Comparison of ENCODE assay signal across 8 cellular contexts in the genomic region with DNA sequence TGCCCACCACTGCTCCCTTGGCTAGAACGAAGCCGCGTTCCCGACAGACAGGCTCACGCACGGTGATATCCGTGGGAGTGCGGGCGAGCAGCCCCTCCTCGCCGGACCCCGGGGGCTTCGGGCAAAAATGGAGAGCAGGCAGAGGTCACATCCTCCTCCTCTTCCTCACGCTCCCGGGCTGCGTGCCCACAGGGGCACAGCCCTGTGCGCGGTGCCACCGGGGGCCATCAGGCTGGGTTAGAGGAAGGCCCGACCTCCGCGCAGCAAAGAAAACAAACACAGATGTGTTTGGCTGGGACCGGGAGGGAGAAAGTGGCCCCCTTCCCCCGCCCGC. TPM values are rescaled to one million over a fixed set of nuclear protein-coding genes. Genes with fewer than 3 reads are reported as not detected.
DNase-seq lines count a peak whose midpoint lies in the region; ATAC-seq and TF ChIP-seq lines count a peak whose summit lies in the region.

No MANE protein-coding gene starts in this region.

- H3K79me2 ChIP-seq in OCI-LY1 (ENCODE audit: insufficient read depth, low read length) = no peaks in the 10 kb centered on the region

- H3K4me3 ChIP-seq in GM12864 (ENCODE audit: low read depth, low read length) (peak overlapping the region; percentile 61), OCI-LY1 (ENCODE audit: low read depth, low read length, poor library complexity, severe bottlenecking) (peak overlapping the region; percentile 46), esophagus squamous epithelium (peak overlapping the region; percentile 70 to 89 (median 80)), psoas muscle (peak overlapping the region; percentile 77)

- no peak overlapping the region for H3K27ac ChIP-seq in OCI-LY1 (ENCODE audit: low read depth, low read length, poor library complexity, severe bottlenecking)
- H3K27ac ChIP-seq in esophagus squamous epithelium = peak overlapping the region; percentile 75 to 94 (median 91)
- peak overlapping the region; percentile 50 for H3K27ac ChIP-seq in psoas muscle

- no peak for TF ChIP-seq CTCF in GM12864 (IDR thresholded peaks at IDR 0.05; ENCODE audit: low read depth, low read length, missing control alignments)
- no peak for TF ChIP-seq CTCF in OCI-LY1 (IDR thresholded peaks at IDR 0.05; ENCODE audit: low read length)
- no peak for TF ChIP-seq CTCF in esophagus squamous epithelium (IDR thresholded peaks at IDR 0.05)
- TF ChIP-seq CTCF in psoas muscle (IDR thresholded peaks at IDR 0.05) = no peak

- no peak for ATAC-seq in psoas muscle
- no peak for ATAC-seq in GM19467 (IDR thresholded peaks at IDR 0.05; ENCODE audit: unreplicated experiment)
- no peak for ATAC-seq in GM18505 (IDR thresholded peaks at IDR 0.05; ENCODE audit: unreplicated experiment)

- no peaks in the 10 kb centered on the region for H3F3A ChIP-seq in OCI-LY1 (ENCODE audit: insufficient read depth, low read length)

- H3K9ac ChIP-seq in OCI-LY1 (ENCODE audit: low read length) = no peak overlapping the region

- no peaks in the 10 kb centered on the region for H4K20me1 ChIP-seq in OCI-LY1 (ENCODE audit: insufficient read depth, low read length)

- no peaks in the 10 kb centered on the region for H3K4me1 ChIP-seq in OCI-LY1 (ENCODE audit: insufficient read depth, low read length, severe bottlenecking)
- H3K4me1 ChIP-seq in esophagus squamous epithelium = peaks cover 15 to 53% (median 22%) of the 10 kb centered on the region in 3 donors
- peaks cover 7% of the 10 kb centered on the region for H3K4me1 ChIP-seq in psoas muscle

- no peaks in the 10 kb centered on the region for H3K9me2 ChIP-seq in OCI-LY1 (ENCODE audit: low read depth, low read length)

- H3K27me3 ChIP-seq in OCI-LY1 (ENCODE audit: insufficient read depth, low read length) = 0 out of 2 replicates have a peak, but pooled peaks cover 2% of the 10 kb centered on the region
- H3K27me3 ChIP-seq in esophagus squamous epithelium = peaks cover 0 to 53% (median 0%) of the 10 kb centered on the region in 4 donors
- H3K27me3 ChIP-seq in psoas muscle (ENCODE audit: insufficient read depth in 3 of 3, low read length in 2 of 3) = peaks cover 0 to 46% (median 11%) of the 10 kb centered on the region in 3 donors

- no peaks in the 10 kb centered on the region for H3K9me3 ChIP-seq in OCI-LY1 (ENCODE audit: low read length)
- H3K9me3 ChIP-seq in esophagus squamous epithelium = no peaks in the 10 kb centered on the region
- no peaks in the 10 kb centered on the region for H3K9me3 ChIP-seq in psoas muscle

- peak overlapping the region; percentile 48 for H3K4me2 ChIP-seq in OCI-LY1 (ENCODE audit: low read length)

- TF ChIP-seq POLR2A in esophagus squamous epithelium (IDR thresholded peaks at IDR 0.05) (no peak), GM18505 (IDR thresholded peaks at IDR 0.05; ENCODE audit: borderline replicate concordance, extremely low read depth, insufficient read depth, insufficient read length) (no peak)

- intact Hi-C loops in esophagus squamous epithelium (cut with DNase I) = loop anchor here (10.0 kb wide), 1 partner anchor 224 kb away; no protein-coding TSS in a partner anchor
- intact Hi-C loops in psoas muscle (cut with DNase I) = no loop called here

- no peaks in the 10 kb centered on the region for H3K36me3 ChIP-seq in OCI-LY1 (ENCODE audit: insufficient read depth, low read length)
- no peaks in the 10 kb centered on the region for H3K36me3 ChIP-seq in esophagus squamous epithelium
- H3K36me3 ChIP-seq in psoas muscle (ENCODE audit: insufficient read depth in 1 of 2, low read depth in 1 of 2) = no peaks in the 10 kb centered on the region

- DNase-seq in GM12864 (ENCODE audit: low read depth) (no peak), esophagus squamous epithelium (lab: John Stamatoyannopoulos, UW) (no peak), psoas muscle (peak in 1 of 2 donors; percentile 52), SW 1271 (lab: John Stamatoyannopoulos, UW) (no peak), SIG-M5 treated with dmso at 0.1 percent for 504 hours (lab: John Stamatoyannopoulos, UW; ENCODE audit: unreplicated experiment) (no peak)

- 0% methylated on average over 2 of the region's 25 CpGs; no CpG with 5 or more reads in 1 of the 2 donors for WGBS in esophagus squamous epithelium, 2 donors
- 3 to 14% (median 4%) methylated on average over 22 to 25 of the region's 25 CpGs for WGBS in psoas muscle, 3 donors

- H2AFZ ChIP-seq in OCI-LY1 (ENCODE audit: low read length) = no peak overlapping the region

RNA-seq across cellular contexts. Expression of gene NTN1, which starts 0.5 kb away (rescaled TPM):
- total RNA-seq in esophagus squamous epithelium = 10 to 100 TPM in 3 of 4 donors, 1 to 10 TPM in 1; 9.8 to 33.6 (median 17.6) TPM
- 1 to 10 TPM in 3 of 4 donors, under 1 TPM in 1; 0.67 to 2.1 (median 1.2) TPM for total RNA-seq in psoas muscle
- under 1 TPM; 0.38 to 0.85 (median 0.60) TPM for polyA plus RNA-seq in psoas muscle

RNA-seq across cellular contexts. Expression of gene PIK3R5, which starts 55.3 kb away (rescaled TPM):
- total RNA-seq in esophagus squamous epithelium (1 to 10 TPM; 1.8 to 8.8 (median 3.1) TPM), psoas muscle (1 to 10 TPM; 1.1 to 2.9 (median 1.9) TPM)
- under 1 TPM; 0.20 to 0.51 (median 0.47) TPM for polyA plus RNA-seq in psoas muscle
